Comparison of ENCODE assay signal across 1 cellular context in the genomic region with DNA sequence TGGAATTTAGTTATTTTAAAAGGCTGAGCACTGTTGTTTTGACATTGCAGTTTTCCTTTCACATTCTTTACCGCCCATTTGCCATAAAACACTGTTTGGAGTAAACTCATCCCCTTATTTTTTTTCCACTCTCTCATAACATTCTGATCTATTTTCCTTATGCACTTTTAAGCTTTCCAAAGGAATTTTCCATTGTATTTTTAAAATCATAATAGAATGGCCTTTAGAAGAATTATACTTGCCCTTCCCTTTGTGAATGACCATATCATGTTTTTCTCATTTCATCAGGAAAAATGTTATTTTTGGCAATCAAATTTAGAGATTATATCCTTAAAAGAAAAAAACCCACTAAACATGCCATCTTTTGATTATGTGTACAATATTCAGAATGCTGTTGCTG.
TF ChIP-seq lines count a peak whose summit lies in the region.

No MANE protein-coding gene starts in this region.

TF ChIP-seq in GM23338, 12 proteins besides CTCF, POLR2A, EP300 and RAD21 (continued from another document):
- TF ChIP-seq, protein P1, sequence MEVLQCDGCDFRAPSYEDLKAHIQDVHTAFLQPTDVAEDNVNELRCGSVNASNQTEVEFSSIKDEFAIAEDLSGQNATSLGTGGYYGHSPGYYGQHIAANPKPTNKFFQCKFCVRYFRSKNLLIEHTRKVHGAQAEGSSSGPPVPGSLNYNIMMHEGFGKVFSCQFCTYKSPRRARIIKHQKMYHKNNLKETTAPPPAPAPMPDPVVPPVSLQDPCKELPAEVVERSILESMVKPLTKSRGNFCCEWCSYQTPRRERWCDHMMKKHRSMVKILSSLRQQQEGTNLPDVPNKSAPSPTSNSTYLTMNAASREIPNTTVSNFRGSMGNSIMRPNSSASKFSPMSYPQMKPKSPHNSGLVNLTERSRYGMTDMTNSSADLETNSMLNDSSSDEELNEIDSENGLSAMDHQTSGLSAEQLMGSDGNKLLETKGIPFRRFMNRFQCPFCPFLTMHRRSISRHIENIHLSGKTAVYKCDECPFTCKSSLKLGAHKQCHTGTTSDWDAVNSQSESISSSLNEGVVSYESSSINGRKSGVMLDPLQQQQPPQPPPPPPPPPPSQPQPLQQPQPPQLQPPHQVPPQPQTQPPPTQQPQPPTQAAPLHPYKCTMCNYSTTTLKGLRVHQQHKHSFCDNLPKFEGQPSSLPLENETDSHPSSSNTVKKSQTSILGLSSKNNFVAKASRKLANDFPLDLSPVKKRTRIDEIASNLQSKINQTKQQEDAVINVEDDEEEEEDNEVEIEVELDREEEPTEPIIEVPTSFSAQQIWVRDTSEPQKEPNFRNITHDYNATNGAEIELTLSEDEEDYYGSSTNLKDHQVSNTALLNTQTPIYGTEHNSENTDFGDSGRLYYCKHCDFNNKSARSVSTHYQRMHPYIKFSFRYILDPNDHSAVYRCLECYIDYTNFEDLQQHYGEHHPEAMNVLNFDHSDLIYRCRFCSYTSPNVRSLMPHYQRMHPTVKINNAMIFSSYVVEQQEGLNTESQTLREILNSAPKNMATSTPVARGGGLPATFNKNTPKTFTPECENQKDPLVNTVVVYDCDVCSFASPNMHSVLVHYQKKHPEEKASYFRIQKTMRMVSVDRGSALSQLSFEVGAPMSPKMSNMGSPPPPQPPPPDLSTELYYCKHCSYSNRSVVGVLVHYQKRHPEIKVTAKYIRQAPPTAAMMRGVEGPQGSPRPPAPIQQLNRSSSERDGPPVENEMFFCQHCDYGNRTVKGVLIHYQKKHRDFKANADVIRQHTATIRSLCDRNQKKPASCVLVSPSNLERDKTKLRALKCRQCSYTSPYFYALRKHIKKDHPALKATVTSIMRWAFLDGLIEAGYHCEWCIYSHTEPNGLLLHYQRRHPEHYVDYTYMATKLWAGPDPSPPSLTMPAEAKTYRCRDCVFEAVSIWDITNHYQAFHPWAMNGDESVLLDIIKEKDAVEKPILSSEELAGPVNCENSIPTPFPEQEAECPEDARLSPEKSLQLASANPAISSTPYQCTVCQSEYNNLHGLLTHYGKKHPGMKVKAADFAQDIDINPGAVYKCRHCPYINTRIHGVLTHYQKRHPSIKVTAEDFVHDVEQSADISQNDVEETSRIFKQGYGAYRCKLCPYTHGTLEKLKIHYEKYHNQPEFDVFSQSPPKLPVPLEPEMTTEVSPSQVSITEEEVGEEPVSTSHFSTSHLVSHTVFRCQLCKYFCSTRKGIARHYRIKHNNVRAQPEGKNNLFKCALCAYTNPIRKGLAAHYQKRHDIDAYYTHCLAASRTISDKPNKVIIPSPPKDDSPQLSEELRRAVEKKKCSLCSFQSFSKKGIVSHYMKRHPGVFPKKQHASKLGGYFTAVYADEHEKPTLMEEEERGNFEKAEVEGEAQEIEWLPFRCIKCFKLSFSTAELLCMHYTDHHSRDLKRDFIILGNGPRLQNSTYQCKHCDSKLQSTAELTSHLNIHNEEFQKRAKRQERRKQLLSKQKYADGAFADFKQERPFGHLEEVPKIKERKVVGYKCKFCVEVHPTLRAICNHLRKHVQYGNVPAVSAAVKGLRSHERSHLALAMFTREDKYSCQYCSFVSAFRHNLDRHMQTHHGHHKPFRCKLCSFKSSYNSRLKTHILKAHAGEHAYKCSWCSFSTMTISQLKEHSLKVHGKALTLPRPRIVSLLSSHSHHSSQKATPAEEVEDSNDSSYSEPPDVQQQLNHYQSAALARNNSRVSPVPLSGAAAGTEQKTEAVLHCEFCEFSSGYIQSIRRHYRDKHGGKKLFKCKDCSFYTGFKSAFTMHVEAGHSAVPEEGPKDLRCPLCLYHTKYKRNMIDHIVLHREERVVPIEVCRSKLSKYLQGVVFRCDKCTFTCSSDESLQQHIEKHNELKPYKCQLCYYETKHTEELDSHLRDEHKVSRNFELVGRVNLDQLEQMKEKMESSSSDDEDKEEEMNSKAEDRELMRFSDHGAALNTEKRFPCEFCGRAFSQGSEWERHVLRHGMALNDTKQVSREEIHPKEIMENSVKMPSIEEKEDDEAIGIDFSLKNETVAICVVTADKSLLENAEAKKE (CRISPR knock-in tag; IDR thresholded peaks at IDR 0.05): no peak
